9 cellular contexts compared by ENCODE assay signal in genomic region chr4:115234405-115235093, GRCh38.
A peak's percentile ranks its signal among the peaks of the same experiment; 100 is the strongest.
DNase-seq lines count a peak whose midpoint lies in the region; ATAC-seq and TF ChIP-seq lines count a peak whose summit lies in the region.
"Had no signal": no experiment of that assay in that cellular context is flagged by ENCODE, and none has a peak within 500 bp of the region (broad histone marks: within the 10 kb centered on the region; RNA-seq: fewer than 3 reads in every experiment).

No MANE protein-coding gene starts in this region.

- H3K4me1 ChIP-seq in effector memory CD4-positive, alpha-beta T cell (ENCODE audit: control insufficient read depth, insufficient read depth, low read length, poor library complexity, severe bottlenecking), result no peaks in the 10 kb centered on the region
- H3K4me1 ChIP-seq: tibial nerve had no signal

- H3K27me3 Mint-ChIP-seq in endothelial cell (ENCODE audit: unreplicated experiment), result no peaks in the 10 kb centered on the region

- TF ChIP-seq CTCF in GM13976 (IDR thresholded peaks at IDR 0.05; ENCODE audit: borderline replicate concordance, control extremely low read depth, extremely low read depth, insufficient read depth, missing control alignments) (no peak), endothelial cell (IDR thresholded peaks at IDR 0.05; ENCODE audit: unreplicated experiment) (peak; percentile 68)

- peak overlapping the region; percentile 77 for H3K27ac Mint-ChIP-seq in endothelial cell (ENCODE audit: unreplicated experiment)

- DNase-seq in GM13976 (ENCODE audit: low spot score), result peak; percentile 21
- DNase-seq in NCI-H446 treated with DMSO at 0.1 percent for 48 hours (lab: John Stamatoyannopoulos, UW), result peak; percentile 65
- peak; percentile 15 for DNase-seq in endothelial cell (ENCODE audit: low spot score)
- DNase-seq in effector memory CD4-positive, alpha-beta T cell, result no peak
- DNase-seq in C1 segment of cervical spinal cord (lab: John Stamatoyannopoulos, UW), result no peak

- H3K4me3 Mint-ChIP-seq in endothelial cell (ENCODE audit: unreplicated experiment), result no peak overlapping the region

- H3K27me3 ChIP-seq in effector memory CD4-positive, alpha-beta T cell (replicated peaks; ENCODE audit: control insufficient read depth, insufficient read depth, low read length, poor library complexity, severe bottlenecking), result no peaks in the 10 kb centered on the region
- H3K27me3 ChIP-seq: tibial nerve had no signal

- H3K36me3 ChIP-seq in effector memory CD4-positive, alpha-beta T cell (ENCODE audit: control insufficient read depth, insufficient read depth, low read length), result no peaks in the 10 kb centered on the region
- H3K36me3 ChIP-seq: tibial nerve had no signal

- no peaks in the 10 kb centered on the region for H3K36me3 Mint-ChIP-seq in endothelial cell (ENCODE audit: low read depth, unreplicated experiment)

- no peaks in the 10 kb centered on the region for H3K9me3 ChIP-seq in effector memory CD4-positive, alpha-beta T cell (ENCODE audit: control insufficient read depth, low read length)
- H3K9me3 ChIP-seq: tibial nerve had no signal

- in situ Hi-C loops in GM13976 (cut with MboI; ENCODE audit: low sequenced_read_pairs, unreplicated experiment), result no loop called here

- no peak overlapping the region for H3K27ac ChIP-seq in effector memory CD4-positive, alpha-beta T cell (ENCODE audit: insufficient read depth, low read length, poor library complexity, severe bottlenecking)
- H3K27ac ChIP-seq: tibial nerve had no signal

- no peak overlapping the region for H3K4me3 ChIP-seq in effector memory CD4-positive, alpha-beta T cell (ENCODE audit: insufficient read depth, low read depth, low read length, poor library complexity, severe bottlenecking)
- H3K4me3 ChIP-seq: tibial nerve had no signal

- H3K9me3 Mint-ChIP-seq in endothelial cell (ENCODE audit: unreplicated experiment), result no peaks in the 10 kb centered on the region

- peak; percentile 66 for ATAC-seq in HG02759 (IDR thresholded peaks at IDR 0.05; ENCODE audit: unreplicated experiment)
- no peak for ATAC-seq in HG02884 (IDR thresholded peaks at IDR 0.05; ENCODE audit: unreplicated experiment)
- no peak for ATAC-seq in GM18520 (IDR thresholded peaks at IDR 0.05; ENCODE audit: unreplicated experiment)

- H3K4me1 Mint-ChIP-seq in endothelial cell (ENCODE audit: unreplicated experiment), result peaks cover 14% of the 10 kb centered on the region

Comparison
In these comparisons a context has a peak if more than half of its experiments do, and no peak if none do; other contexts are left out.
1. DNase-seq: peak in GM13976 (single experiment), NCI-H446 treated with DMSO at 0.1 percent for 48 hours (single experiment) and endothelial cell (single experiment); none in effector memory CD4-positive, alpha-beta T cell (0 of 3) and C1 segment of cervical spinal cord (0 of 14).